ENCODE assay signal across 25 cellular contexts in the genomic region with DNA sequence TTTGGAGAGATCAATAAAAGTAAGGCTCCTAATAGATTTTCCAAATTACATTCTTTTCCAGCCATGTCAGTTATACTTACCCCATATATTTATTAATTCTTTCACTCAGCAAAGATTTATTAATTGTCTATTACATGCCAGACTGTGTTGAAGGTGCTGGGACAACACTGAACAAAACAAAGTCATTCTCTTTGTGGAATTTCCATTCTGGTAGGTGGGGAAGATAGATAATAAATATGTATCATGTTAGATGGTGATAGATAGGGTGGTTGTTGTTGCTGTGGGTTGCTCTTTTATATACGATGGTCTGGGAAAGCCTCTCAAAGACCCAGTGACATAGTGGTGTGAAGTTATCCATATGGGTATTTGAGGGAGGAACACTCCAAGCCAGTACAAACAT.
"Had no signal": no experiment of that assay in that cellular context is flagged by ENCODE, and none has a peak within 500 bp of the region (broad histone marks: within the 10 kb centered on the region; RNA-seq: fewer than 3 reads in every experiment).

No MANE protein-coding gene starts in this region.

- H3K27ac Mint-ChIP-seq: dendritic cell treated with granulocyte-macrophage colony-stimulating factor and Interleukin-4, amounts not matched to agents 40 ng/mL and 50 ng/mL, for 4 days; endodermal cell had no signal

- H3K4me1 ChIP-seq: colonic mucosa had no signal

- H3K9me3 Mint-ChIP-seq: dendritic cell treated with granulocyte-macrophage colony-stimulating factor and Interleukin-4, amounts not matched to agents 40 ng/mL and 50 ng/mL, for 4 days; effector memory CD8-positive, alpha-beta T cell; endodermal cell had no signal

- DNase-seq: colonic mucosa; cortex of kidney; dermis blood vessel endothelial cell; dorsolateral prefrontal cortex; effector CD4-positive, alpha-beta T cell; effector CD8-positive, alpha-beta T cell; effector memory CD4-positive, alpha-beta T cell; effector memory CD8-positive, alpha-beta T cell; endodermal cell; erythroblast; esophagus squamous epithelium; foreskin fibroblast; foreskin keratinocyte; foreskin melanocyte; gastrocnemius medialis; glutamatergic neuron; head of caudate nucleus; heart left ventricle; heart right ventricle had no signal

- H3K36me3 ChIP-seq: colonic mucosa, gastrocnemius medialis had no signal

- ATAC-seq: effector memory CD8-positive, alpha-beta T cell; esophagus mucosa; foreskin keratinocyte; gastrocnemius medialis; gastroesophageal sphincter; heart left ventricle; heart right ventricle had no signal

- H3K27me3 ChIP-seq: colonic mucosa, dorsolateral prefrontal cortex, esophagus muscularis mucosa, esophagus squamous epithelium, foreskin keratinocyte, gastrocnemius medialis, gastroesophageal sphincter, heart left ventricle, heart right ventricle had no signal

- H3K27ac ChIP-seq: colonic mucosa, coronary artery, dorsolateral prefrontal cortex, epithelial cell of prostate, esophagus muscularis mucosa, esophagus squamous epithelium, foreskin keratinocyte, gastrocnemius medialis, gastroesophageal sphincter, heart left ventricle, heart right ventricle had no signal

- H3K4me1 Mint-ChIP-seq: endodermal cell had no signal

- H3K4me3 Mint-ChIP-seq: dendritic cell treated with granulocyte-macrophage colony-stimulating factor and Interleukin-4, amounts not matched to agents 40 ng/mL and 50 ng/mL, for 4 days; effector memory CD8-positive, alpha-beta T cell; endodermal cell had no signal

- H3K9me3 ChIP-seq: colonic mucosa, esophagus muscularis mucosa, esophagus squamous epithelium, gastrocnemius medialis, gastroesophageal sphincter, heart left ventricle, heart right ventricle had no signal

- H3K4me3 ChIP-seq: colonic mucosa, coronary artery, dorsolateral prefrontal cortex, esophagus muscularis mucosa, esophagus squamous epithelium, gastrocnemius medialis, gastroesophageal sphincter, heart left ventricle, heart right ventricle had no signal

- H3K27me3 Mint-ChIP-seq: effector memory CD8-positive, alpha-beta T cell had no signal
